In genomic region chr3:182979103-182979697, GRCh38 we compare ENCODE assay signal across 8 cellular contexts. TPM values are rescaled to one million over a fixed set of nuclear protein-coding genes. Genes with fewer than 3 reads are reported as not detected.
DNase-seq lines count a peak whose midpoint lies in the region; ATAC-seq and TF ChIP-seq lines count a peak whose summit lies in the region.

No MANE protein-coding gene starts in this region.

- peak overlapping the region; percentile 90 for H3K4me2 ChIP-seq in mesenchymal stem cell (ENCODE audit: low read length, poor library complexity, severe bottlenecking)

- H3K36me3 Mint-ChIP-seq in MCF 10A (ENCODE audit: insufficient read depth, unreplicated experiment), result no peaks in the 10 kb centered on the region

- H2BK120ac ChIP-seq in mesenchymal stem cell (ENCODE audit: low read depth, low read length), result no peak overlapping the region

- H3K14ac ChIP-seq in mesenchymal stem cell (ENCODE audit: low read length in 2 of 2), result no peak overlapping the region

- no peak overlapping the region for H2AFZ ChIP-seq in mesenchymal stem cell (ENCODE audit: low read depth, low read length)

- H2BK5ac ChIP-seq in mesenchymal stem cell (ENCODE audit: low read depth, low read length, poor library complexity, severe bottlenecking), result no peak overlapping the region

- no peaks in the 10 kb centered on the region for H3K36me3 ChIP-seq in mesenchymal stem cell (ENCODE audit: control insufficient read depth in 1 of 2, insufficient read depth in 2 of 2, low read depth in 1 of 2, low read length in 2 of 2)

- intact Hi-C loops in MCF 10A (cut with micrococcal nuclease), result no loop called here

- no peak overlapping the region for H2AK5ac ChIP-seq in mesenchymal stem cell (ENCODE audit: low read length, severe bottlenecking)

- H2BK15ac ChIP-seq in mesenchymal stem cell (ENCODE audit: low read depth, poor library complexity, severe bottlenecking), result no peak overlapping the region

- H4K91ac ChIP-seq in mesenchymal stem cell (ENCODE audit: low read length), result no peak overlapping the region

- no peak overlapping the region for H3K18ac ChIP-seq in mesenchymal stem cell (ENCODE audit: low read depth in 1 of 2, low read length in 2 of 2)

- H3K9ac ChIP-seq in mesenchymal stem cell (ENCODE audit: low read length), result peak overlapping the region; percentile 92

- no peak for ATAC-seq in GM21381 (IDR thresholded peaks at IDR 0.05; ENCODE audit: unreplicated experiment)
- no peak for ATAC-seq in HG03159 (IDR thresholded peaks at IDR 0.05; ENCODE audit: unreplicated experiment)

- POLR2A ChIA-PET in MCF 10A (lab: Yijun Ruan, JAX), result interaction anchor here (0.6 to 1.8 kb wide), 8 partner anchors 9 to 118 kb away, joined by 3 to 6 read pairs (median 5); no protein-coding TSS in a partner anchor

- no peaks in the 10 kb centered on the region for H3K27me3 ChIP-seq in mesenchymal stem cell (ENCODE audit: control insufficient read depth in 1 of 2, insufficient read depth in 1 of 2, low read length in 2 of 2)

- DNase-seq in EH (ENCODE audit: low read depth) (peak; percentile 12), NB4 (ENCODE audit: low read depth) (peak; percentile 33), MCF 10A (ENCODE audit: unreplicated experiment) (no peak), mesenchymal stem cell (peak; percentile 25), NCI-H187 (lab: John Stamatoyannopoulos, UW) (no peak), AG20443 (ENCODE audit: low spot score) (no peak)

- H3K27ac Mint-ChIP-seq in MCF 10A (ENCODE audit: low read depth, unreplicated experiment), result peak overlapping the region; percentile 84

- H3K4ac ChIP-seq in mesenchymal stem cell (ENCODE audit: low read depth in 1 of 2, low read length in 2 of 2), result no peak overlapping the region

- no peaks in the 10 kb centered on the region for H3K27me3 Mint-ChIP-seq in MCF 10A (ENCODE audit: insufficient read depth, unreplicated experiment)

- H3K23ac ChIP-seq in mesenchymal stem cell (ENCODE audit: low read length in 2 of 2), result no peak overlapping the region

- TF ChIP-seq CTCF in NB4 (IDR thresholded peaks at IDR 0.05; ENCODE audit: low read depth, low read length) (no peak), MCF 10A (IDR thresholded peaks at IDR 0.05; ENCODE audit: unreplicated experiment) (no peak)

- H2BK12ac ChIP-seq in mesenchymal stem cell (ENCODE audit: low read length in 2 of 2), result no peak overlapping the region

- no peak overlapping the region for H3K27ac ChIP-seq in mesenchymal stem cell (ENCODE audit: low read length, poor library complexity, severe bottlenecking)

- H3K79me1 ChIP-seq in mesenchymal stem cell (replicated peaks; ENCODE audit: low read length, poor library complexity, severe bottlenecking), result peaks cover 1% of the 10 kb centered on the region

- H3K9me3 Mint-ChIP-seq in MCF 10A (ENCODE audit: unreplicated experiment), result no peaks in the 10 kb centered on the region

- H3K4me1 Mint-ChIP-seq in MCF 10A (ENCODE audit: insufficient read depth, unreplicated experiment), result no peaks in the 10 kb centered on the region

- under 1% methylated on average over 10 of the region's 10 CpGs for WGBS in mesenchymal stem cell

- H3K9me3 ChIP-seq in mesenchymal stem cell (ENCODE audit: control insufficient read depth, low read length), result no peaks in the 10 kb centered on the region

- TF ChIP-seq POLR2A in NB4 (IDR thresholded peaks at IDR 0.05; ENCODE audit: extremely low read depth, insufficient read length), result no peak

- TSS peak; percentile 68 for BruUV-seq in MCF 10A (replicated peaks; lab: Mats Ljungman, UMichigan)

- no peak overlapping the region for H4K8ac ChIP-seq in mesenchymal stem cell (ENCODE audit: low read length)

- peaks cover 10% of the 10 kb centered on the region for H3K4me1 ChIP-seq in mesenchymal stem cell (ENCODE audit: control insufficient read depth, insufficient read depth, low read depth, low read length)

- CTCF ChIA-PET in MCF 10A (lab: Yijun Ruan, JAX), result interaction anchor here (0.6 kb wide), 1 partner anchor 8 kb away, joined by 3 read pairs; no protein-coding TSS in a partner anchor

- H3K4me3 Mint-ChIP-seq in MCF 10A (ENCODE audit: unreplicated experiment), result peak overlapping the region; percentile 81

- H3K4me3 ChIP-seq in NB4 (ENCODE audit: low read depth, low read length), result peak overlapping the region; percentile 84
- peak overlapping the region; percentile 37 to 98 for H3K4me3 ChIP-seq in mesenchymal stem cell (ENCODE audit: insufficient read depth in 1 of 2, low read depth in 1 of 2, low read length in 2 of 2)

RNA-seq across cellular contexts. Expression of gene DCUN1D1, which starts 1.1 kb away (rescaled TPM):
- total RNA-seq in MCF 10A (2022), result 39.1 and 50.1 TPM in 2 replicates
- polyA plus RNA-seq in mesenchymal stem cell (2013, experiment 1 of 2), result 38.5 TPM
- polyA plus RNA-seq in mesenchymal stem cell (2013, experiment 2 of 2), result 42.5 TPM

Comparison
In these comparisons a context has a peak if more than half of its experiments do, and no peak if none do; other contexts are left out.
1. DNase-seq: peak in EH (single experiment), NB4 (single experiment) and mesenchymal stem cell (single experiment); none in MCF 10A (single experiment), NCI-H187 (0 of 2) and AG20443 (single experiment).